In genomic region chr6:109308018-109308492, GRCh38 we compare ENCODE assay signal across 8 cellular contexts.
DNase-seq lines count a peak whose midpoint lies in the region; ATAC-seq and TF ChIP-seq lines count a peak whose summit lies in the region.

No MANE protein-coding gene starts in this region.

- no peak overlapping the region for H3K23ac ChIP-seq in trophoblast cell (ENCODE audit: low read length)

- no peak overlapping the region for H3K9ac ChIP-seq in trophoblast cell (ENCODE audit: low read length)

- H3K4me3 ChIP-seq in NB4 (ENCODE audit: low read depth, low read length) = no peak overlapping the region
- H3K4me3 ChIP-seq in epithelial cell of esophagus (ENCODE audit: low read length) = no peak overlapping the region
- no peak overlapping the region for H3K4me3 ChIP-seq in trophoblast cell (ENCODE audit: low read depth, low read length)

- H4K8ac ChIP-seq in trophoblast cell (ENCODE audit: low read depth, low read length) = no peak overlapping the region

- H3K4me2 ChIP-seq in trophoblast cell (ENCODE audit: low read length) = no peak overlapping the region

- no peak overlapping the region for H2BK120ac ChIP-seq in trophoblast cell (ENCODE audit: insufficient read depth, low read length, poor library complexity)

- peaks cover 8 to 10% of the 10 kb centered on the region in 2 experiments for H3K4me1 ChIP-seq in trophoblast cell (ENCODE audit: control insufficient read depth in 1 of 2, insufficient read depth in 2 of 2, low read length in 2 of 2)

- TF ChIP-seq POLR2A in NB4 (IDR thresholded peaks at IDR 0.05; ENCODE audit: extremely low read depth, insufficient read length) = no peak

- no peak overlapping the region for H2BK12ac ChIP-seq in trophoblast cell (ENCODE audit: low read length)

- no peak for TF ChIP-seq CTCF in NB4 (IDR thresholded peaks at IDR 0.05; ENCODE audit: low read depth, low read length)
- TF ChIP-seq CTCF in epithelial cell of esophagus (IDR thresholded peaks at IDR 0.05; ENCODE audit: insufficient read depth, low read depth, low read length, missing control alignments) = no peak

- H4K91ac ChIP-seq in trophoblast cell (ENCODE audit: low read depth, low read length) = no peak overlapping the region

- no peak overlapping the region for H2AFZ ChIP-seq in trophoblast cell (ENCODE audit: insufficient read depth, low read length, poor library complexity)

- H3K79me2 ChIP-seq in trophoblast cell (ENCODE audit: control insufficient read depth, insufficient read depth, low read length, poor library complexity) = no peaks in the 10 kb centered on the region

- peaks cover 2% of the 10 kb centered on the region for H3K9me3 ChIP-seq in trophoblast cell (ENCODE audit: insufficient read depth, low read depth, low read length)

- no peaks in the 10 kb centered on the region for H3K36me3 ChIP-seq in trophoblast cell (ENCODE audit: control insufficient read depth in 1 of 2, insufficient read depth in 2 of 2, low read length in 2 of 2)

- no peak overlapping the region for H4K12ac ChIP-seq in trophoblast cell (ENCODE audit: low read depth, low read length)

- H2AK5ac ChIP-seq in trophoblast cell (ENCODE audit: low read length) = no peak overlapping the region

- no peak overlapping the region for H3K14ac ChIP-seq in trophoblast cell (ENCODE audit: low read length)

- H3K27ac ChIP-seq in trophoblast cell (ENCODE audit: low read depth, low read length) = no peak overlapping the region

- H3K27me3 ChIP-seq in trophoblast cell (ENCODE audit: insufficient read depth, low read length) = no peaks in the 10 kb centered on the region

- H3K79me1 ChIP-seq in trophoblast cell (ENCODE audit: low read length) = no peaks in the 10 kb centered on the region

- no CpG with 5 or more reads among the region's 5 CpGs for WGBS in trophoblast cell (ENCODE audit: extremely low coverage, insufficient coverage, insufficient read length)

- H3K4ac ChIP-seq in trophoblast cell (ENCODE audit: low read depth, low read length) = no peak overlapping the region

- H2BK5ac ChIP-seq in trophoblast cell (ENCODE audit: low read depth, low read length, poor library complexity) = no peak overlapping the region

- H3K18ac ChIP-seq in trophoblast cell (ENCODE audit: low read length) = no peak overlapping the region

- ATAC-seq in GM21381 (IDR thresholded peaks at IDR 0.05; ENCODE audit: unreplicated experiment) = no peak

- DNase-seq in AML-193 (lab: John Stamatoyannopoulos, UW) (peak; percentile 59 to 62), NB4 (ENCODE audit: low read depth) (peak; percentile 85), epithelial cell of esophagus (ENCODE audit: low read depth) (peak; percentile 69), trophoblast cell (peak; percentile 38 to 42), superior temporal gyrus (ENCODE audit: extremely low spot score) (no peak), NCI-H1105 (lab: John Stamatoyannopoulos, UW) (no peak)
- DNase-seq in activated CD4-positive, alpha-beta T cell treated with anti-CD3 and anti-CD28 coated beads for 1 hour = no peak

Comparison
In these comparisons a context has a peak if more than half of its experiments do, and no peak if none do; other contexts are left out.
1. DNase-seq: peak in AML-193 (2 of 2), NB4 (single experiment), epithelial cell of esophagus (single experiment) and trophoblast cell (2 of 2); none in superior temporal gyrus (single experiment), activated CD4-positive, alpha-beta T cell treated with anti-CD3 and anti-CD28 coated beads for 1 hour (single experiment) and NCI-H1105 (single experiment).